Comparison of ENCODE assay signal across 2 cellular contexts in genomic region chr2:127054604-127054930, GRCh38.
TF ChIP-seq lines count a peak whose summit lies in the region.

No MANE protein-coding gene starts in this region.

TF ChIP-seq in liver, 16 proteins besides CTCF, POLR2A, EP300 and RAD21:
- TF ChIP-seq HNF4G (IDR thresholded peaks at IDR 0.05) (no peak), FOXA2 (IDR thresholded peaks at IDR 0.05) (no peak), ATF3 (IDR thresholded peaks at IDR 0.05) (no peak), RXRA (IDR thresholded peaks at IDR 0.05) (no peak), FOXA1 (IDR thresholded peaks at IDR 0.05) (no peak), ZBTB33 (IDR thresholded peaks at IDR 0.05) (no peak), NR2F2 (IDR thresholded peaks at IDR 0.05) (no peak), MAX (IDR thresholded peaks at IDR 0.05) (no peak), GABPA (IDR thresholded peaks at IDR 0.05 in 1 of 2, conservative IDR thresholded peaks at IDR 0.05 in 1 of 2) (no peak), JUND (IDR thresholded peaks at IDR 0.05) (no peak), HNF4A (conservative IDR thresholded peaks at IDR 0.05) (no peak), YY1 (IDR thresholded peaks at IDR 0.05) (no peak), SP1 (IDR thresholded peaks at IDR 0.05) (no peak), TAF1 (conservative IDR thresholded peaks at IDR 0.05) (no peak), EGR1 (IDR thresholded peaks at IDR 0.05; ENCODE audit: low read depth in 2 of 2) (no peak)
- TF ChIP-seq, protein P1, sequence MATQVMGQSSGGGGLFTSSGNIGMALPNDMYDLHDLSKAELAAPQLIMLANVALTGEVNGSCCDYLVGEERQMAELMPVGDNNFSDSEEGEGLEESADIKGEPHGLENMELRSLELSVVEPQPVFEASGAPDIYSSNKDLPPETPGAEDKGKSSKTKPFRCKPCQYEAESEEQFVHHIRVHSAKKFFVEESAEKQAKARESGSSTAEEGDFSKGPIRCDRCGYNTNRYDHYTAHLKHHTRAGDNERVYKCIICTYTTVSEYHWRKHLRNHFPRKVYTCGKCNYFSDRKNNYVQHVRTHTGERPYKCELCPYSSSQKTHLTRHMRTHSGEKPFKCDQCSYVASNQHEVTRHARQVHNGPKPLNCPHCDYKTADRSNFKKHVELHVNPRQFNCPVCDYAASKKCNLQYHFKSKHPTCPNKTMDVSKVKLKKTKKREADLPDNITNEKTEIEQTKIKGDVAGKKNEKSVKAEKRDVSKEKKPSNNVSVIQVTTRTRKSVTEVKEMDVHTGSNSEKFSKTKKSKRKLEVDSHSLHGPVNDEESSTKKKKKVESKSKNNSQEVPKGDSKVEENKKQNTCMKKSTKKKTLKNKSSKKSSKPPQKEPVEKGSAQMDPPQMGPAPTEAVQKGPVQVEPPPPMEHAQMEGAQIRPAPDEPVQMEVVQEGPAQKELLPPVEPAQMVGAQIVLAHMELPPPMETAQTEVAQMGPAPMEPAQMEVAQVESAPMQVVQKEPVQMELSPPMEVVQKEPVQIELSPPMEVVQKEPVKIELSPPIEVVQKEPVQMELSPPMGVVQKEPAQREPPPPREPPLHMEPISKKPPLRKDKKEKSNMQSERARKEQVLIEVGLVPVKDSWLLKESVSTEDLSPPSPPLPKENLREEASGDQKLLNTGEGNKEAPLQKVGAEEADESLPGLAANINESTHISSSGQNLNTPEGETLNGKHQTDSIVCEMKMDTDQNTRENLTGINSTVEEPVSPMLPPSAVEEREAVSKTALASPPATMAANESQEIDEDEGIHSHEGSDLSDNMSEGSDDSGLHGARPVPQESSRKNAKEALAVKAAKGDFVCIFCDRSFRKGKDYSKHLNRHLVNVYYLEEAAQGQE (IDR thresholded peaks at IDR 0.05) = no peak

TF ChIP-seq in HepG2, 621 proteins besides CTCF, POLR2A, EP300 and RAD21:
- TF ChIP-seq ZNF616 (CRISPR knock-in tag; IDR thresholded peaks at IDR 0.05; ENCODE audit: low read depth) (no peak), ZNF512B (CRISPR knock-in tag; IDR thresholded peaks at IDR 0.05; ENCODE audit: borderline replicate concordance) (no peak), CEBPB (IDR thresholded peaks at IDR 0.05; ENCODE audit: borderline replicate concordance, low read depth, low read length) (no peak), ZNF639 (CRISPR knock-in tag; conservative IDR thresholded peaks at IDR 0.05) (no peak), NCOA1 (CRISPR knock-in tag; IDR thresholded peaks at IDR 0.05) (no peak), HOXD1 (CRISPR knock-in tag; IDR thresholded peaks at IDR 0.05) (no peak), THRA (CRISPR knock-in tag; IDR thresholded peaks at IDR 0.05; ENCODE audit: borderline replicate concordance) (no peak), ZXDC (CRISPR knock-in tag; IDR thresholded peaks at IDR 0.05) (no peak), ZNF253 (CRISPR knock-in tag; IDR thresholded peaks at IDR 0.05; ENCODE audit: borderline replicate concordance) (no peak)
